16 cellular contexts compared by ENCODE assay signal in genomic region chr15:45794768-45795486, GRCh38.
DNase-seq lines count a peak whose midpoint lies in the region; ATAC-seq and TF ChIP-seq lines count a peak whose summit lies in the region.
"Had no signal": no experiment of that assay in that cellular context is flagged by ENCODE, and none has a peak within 500 bp of the region (broad histone marks: within the 10 kb centered on the region; RNA-seq: fewer than 3 reads in every experiment).

No MANE protein-coding gene starts in this region.

- peak; percentile 62 for ATAC-seq in GM18511 (IDR thresholded peaks at IDR 0.05; ENCODE audit: unreplicated experiment)
- ATAC-seq in GM21619 (IDR thresholded peaks at IDR 0.05; ENCODE audit: unreplicated experiment), result peak; percentile 50
- peak; percentile 65 for ATAC-seq in HG03571 (IDR thresholded peaks at IDR 0.05; ENCODE audit: unreplicated experiment)
- no peak for ATAC-seq in WTC11
- ATAC-seq: activated CD8-positive, alpha-beta memory T cell treated with anti-CD3 and anti-CD28 coated beads, Interleukin-2, amount 10 ng/mL, durations not matched to agents 7 days and 5 days; naive thymus-derived CD4-positive, alpha-beta T cell; SK-N-SH treated with all-trans-retinoic acid at 6 μM for 48 hours had no signal

- DNase-seq in dermis blood vessel endothelial cell (peak; percentile 4), WTC11 (ENCODE audit: low spot score) (no peak), caudate nucleus (lab: John Stamatoyannopoulos, UW) (no peak)
- DNase-seq in stimulated activated naive CD4-positive, alpha-beta T cell (lab: John Stamatoyannopoulos, UW), result no peak
- no peak for DNase-seq in CD4-positive, alpha-beta memory T cell
- DNase-seq: sigmoid colon had no signal

- H3K4me1 Mint-ChIP-seq in WTC11, result no peaks in the 10 kb centered on the region; the same call in 1 of the 2 replicates
- H3K4me1 Mint-ChIP-seq in CD4-positive, alpha-beta memory T cell, result peaks cover 0 to 2% (median 0%) of the 10 kb centered on the region in 4 donors
- H3K4me1 Mint-ChIP-seq: activated CD8-positive, alpha-beta memory T cell treated with anti-CD3 and anti-CD28 coated beads, Interleukin-2, amount 10 ng/mL, durations not matched to agents 7 days and 5 days; activated naive CD4-positive, alpha-beta T cell treated with anti-CD3 and anti-CD28 coated beads, Interleukin-2, amount 50 U/mL, for 24 hours; B cell; central memory CD8-positive, alpha-beta T cell had no signal

- H3K27me3 ChIP-seq in CD4-positive, alpha-beta memory T cell (ENCODE audit: insufficient read depth, low read length), result no peaks in the 10 kb centered on the region
- H3K27me3 ChIP-seq: sigmoid colon had no signal

- no peaks in the 10 kb centered on the region for H3K4me1 ChIP-seq in CD4-positive, alpha-beta memory T cell (ENCODE audit: insufficient read depth, low read length)
- H3K4me1 ChIP-seq: sigmoid colon had no signal

- CTCF ChIA-PET in WTC11 (lab: Charles Lee), result interaction anchor here (0.6 to 3.8 kb wide), 38 partner anchors 9 to 517 kb away, joined by 3 to 32 read pairs (median 4); no protein-coding TSS in a partner anchor
- CTCF ChIA-PET in CD4-positive, alpha-beta memory T cell (lab: Charles Lee; ENCODE audit: partially characterized antibody), result interaction anchor here (1.1 kb wide), 1 partner anchor 70 kb away, joined by 4 read pairs; no protein-coding TSS in a partner anchor

- no peaks in the 10 kb centered on the region for H3K36me3 Mint-ChIP-seq in WTC11
- no peaks in the 10 kb centered on the region for H3K36me3 Mint-ChIP-seq in CD4-positive, alpha-beta memory T cell
- H3K36me3 Mint-ChIP-seq: activated CD8-positive, alpha-beta memory T cell treated with anti-CD3 and anti-CD28 coated beads, Interleukin-2, amount 10 ng/mL, durations not matched to agents 7 days and 5 days; activated naive CD4-positive, alpha-beta T cell treated with anti-CD3 and anti-CD28 coated beads, Interleukin-2, amount 50 U/mL, for 24 hours; naive thymus-derived CD4-positive, alpha-beta T cell had no signal

- no peak overlapping the region for H3K4me3 ChIP-seq in CD4-positive, alpha-beta memory T cell (ENCODE audit: low read length in 2 of 2)
- H3K4me3 ChIP-seq: sigmoid colon had no signal

- no peaks in the 10 kb centered on the region for H3K9me3 ChIP-seq in CD4-positive, alpha-beta memory T cell (ENCODE audit: control insufficient read depth in 1 of 2, low read length in 2 of 2)
- H3K9me3 ChIP-seq: sigmoid colon had no signal

- no peaks in the 10 kb centered on the region for H3K9me3 Mint-ChIP-seq in WTC11
- H3K9me3 Mint-ChIP-seq in CD4-positive, alpha-beta memory T cell, result no peaks in the 10 kb centered on the region
- H3K9me3 Mint-ChIP-seq: activated naive CD4-positive, alpha-beta T cell treated with anti-CD3 and anti-CD28 coated beads, Interleukin-2, amount 50 U/mL, for 24 hours; central memory CD8-positive, alpha-beta T cell had no signal

- POLR2A ChIA-PET in WTC11 (lab: Charles Lee), result no interaction called here
- POLR2A ChIA-PET in CD4-positive, alpha-beta memory T cell (lab: Charles Lee; ENCODE audit: partially characterized antibody), result no interaction called here

- H3K4me3 Mint-ChIP-seq in WTC11, result no peak overlapping the region
- no peak overlapping the region for H3K4me3 Mint-ChIP-seq in CD4-positive, alpha-beta memory T cell
- H3K4me3 Mint-ChIP-seq: activated CD8-positive, alpha-beta memory T cell treated with anti-CD3 and anti-CD28 coated beads, Interleukin-2, amount 10 ng/mL, durations not matched to agents 7 days and 5 days; activated naive CD4-positive, alpha-beta T cell treated with anti-CD3 and anti-CD28 coated beads, Interleukin-2, amount 50 U/mL, for 24 hours; B cell; central memory CD8-positive, alpha-beta T cell; naive thymus-derived CD4-positive, alpha-beta T cell had no signal

- no peak for TF ChIP-seq CTCF in WTC11 (IDR thresholded peaks at IDR 0.05)

- no peak overlapping the region for H3K27ac ChIP-seq in caudate nucleus (ENCODE audit: low read depth, low read length)
- no peak overlapping the region for H3K27ac ChIP-seq in CD4-positive, alpha-beta memory T cell (ENCODE audit: low read depth, low read length)
- H3K27ac ChIP-seq: sigmoid colon, VCaP had no signal

- intact Hi-C loops in CD4-positive, alpha-beta memory T cell (cut with micrococcal nuclease), result no loop called here

- no peaks in the 10 kb centered on the region for H3K36me3 ChIP-seq in CD4-positive, alpha-beta memory T cell (ENCODE audit: insufficient read depth, low read length)
- H3K36me3 ChIP-seq: sigmoid colon had no signal

- no peaks in the 10 kb centered on the region; the same call in 1 of the 2 replicates for H3K27me3 Mint-ChIP-seq in WTC11 (ENCODE audit: low read depth)
- peaks cover 6 to 8% of the 10 kb centered on the region in 2 donors for H3K27me3 Mint-ChIP-seq in CD4-positive, alpha-beta memory T cell

- H3K27ac Mint-ChIP-seq in WTC11, result no peak overlapping the region
- no peak overlapping the region for H3K27ac Mint-ChIP-seq in CD4-positive, alpha-beta memory T cell
- H3K27ac Mint-ChIP-seq: activated CD8-positive, alpha-beta memory T cell treated with anti-CD3 and anti-CD28 coated beads, Interleukin-2, amount 10 ng/mL, durations not matched to agents 7 days and 5 days; activated naive CD4-positive, alpha-beta T cell treated with anti-CD3 and anti-CD28 coated beads, Interleukin-2, amount 50 U/mL, for 24 hours; B cell; naive thymus-derived CD4-positive, alpha-beta T cell had no signal

TF ChIP-seq in WTC11, 78 proteins besides CTCF, POLR2A, EP300 and RAD21:
- no peak for TF ChIP-seq ESRRA (CRISPR knock-in tag; IDR thresholded peaks at IDR 0.05; ENCODE audit: borderline replicate concordance)
- no peak for TF ChIP-seq CDX4 (CRISPR knock-in tag; IDR thresholded peaks at IDR 0.05; ENCODE audit: borderline replicate concordance)
- TF ChIP-seq ZNF425 (CRISPR knock-in tag; conservative IDR thresholded peaks at IDR 0.05), result no peak
- no peak for TF ChIP-seq MYBL2 (CRISPR knock-in tag; IDR thresholded peaks at IDR 0.05)
- no peak for TF ChIP-seq TEAD4 (CRISPR knock-in tag; IDR thresholded peaks at IDR 0.05)
- no peak for TF ChIP-seq ZNF423 (CRISPR knock-in tag; IDR thresholded peaks at IDR 0.05)
- no peak for TF ChIP-seq SOX15 (CRISPR knock-in tag; IDR thresholded peaks at IDR 0.05)
- no peak for TF ChIP-seq ZNF263 (CRISPR knock-in tag; IDR thresholded peaks at IDR 0.05; ENCODE audit: low read depth)
- TF ChIP-seq EMX1 (CRISPR knock-in tag; IDR thresholded peaks at IDR 0.05), result no peak
- no peak for TF ChIP-seq MLX (CRISPR knock-in tag; IDR thresholded peaks at IDR 0.05)
- TF ChIP-seq ATF3 (CRISPR knock-in tag; conservative IDR thresholded peaks at IDR 0.05), result no peak
- no peak for TF ChIP-seq NFATC4 (CRISPR knock-in tag; IDR thresholded peaks at IDR 0.05)
- TF ChIP-seq CREB1 (CRISPR knock-in tag; IDR thresholded peaks at IDR 0.05), result no peak
- TF ChIP-seq E2F4 (CRISPR knock-in tag; IDR thresholded peaks at IDR 0.05; ENCODE audit: borderline replicate concordance, low read depth), result no peak
